30 cellular contexts compared by ENCODE assay signal in the genomic region with DNA sequence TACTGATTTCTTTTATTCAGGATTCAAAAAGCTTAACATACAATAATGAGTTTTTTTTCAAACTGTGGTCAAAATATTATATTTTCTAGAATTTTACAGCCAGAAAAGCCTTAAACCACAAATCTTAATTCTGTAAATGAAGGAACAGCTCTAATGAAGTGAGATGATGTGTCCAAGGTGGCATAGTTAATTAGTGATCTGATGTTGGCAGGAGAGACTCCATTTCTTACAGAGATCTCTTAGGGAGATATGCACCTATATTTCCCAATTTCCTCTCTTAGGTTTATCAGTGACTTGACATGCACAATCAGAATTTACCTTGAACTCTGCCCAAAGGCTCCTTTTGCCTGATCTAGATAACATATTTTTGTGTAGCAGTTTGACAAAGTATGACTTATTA.
"Had no signal": no experiment of that assay in that cellular context is flagged by ENCODE, and none has a peak within 500 bp of the region (broad histone marks: within the 10 kb centered on the region; RNA-seq: fewer than 3 reads in every experiment).

No MANE protein-coding gene starts in this region.

- H3K27me3 ChIP-seq: MG63 had no signal

- H3K9me3 ChIP-seq: MG63 had no signal

- DNase-seq: Karpas-422, Kasumi-1, MG63, MM.1S, MV-4-11, NCI-H1048, NCI-H1092, NCI-H1092 treated with DMSO at 0.1 percent for 48 hours, NCI-H1417 treated with DMSO at 0.1 percent for 48 hours, NCI-H1436, NCI-H1436 treated with DMSO at 0.1 percent for 48 hours, NCI-H146, NCI-H1694, NCI-H1694 treated with DMSO at 0.1 percent for 48 hours, NCI-H187, NCI-H187 treated with DMSO at 0.1 percent for 48 hours, NCI-H1930, NCI-H2029, NCI-H2029 treated with DMSO at 0.1 percent for 48 hours, NCI-H2107, NCI-H2171, NCI-H2171 treated with DMSO at 0.1 percent for 48 hours, NCI-H2227 treated with DMSO at 0.1 percent for 48 hours, NCI-H226, NCI-H345, NCI-H446, NCI-H446 treated with DMSO at 0.1 percent for 48 hours, NCI-H510A, NCI-H510A treated with DMSO at 0.1 percent for 48 hours, NCI-H524 treated with DMSO at 0.1 percent for 48 hours had no signal

- H3K36me3 ChIP-seq: MG63 had no signal

- H3K4me3 ChIP-seq: MG63 had no signal
